In the genomic region with DNA sequence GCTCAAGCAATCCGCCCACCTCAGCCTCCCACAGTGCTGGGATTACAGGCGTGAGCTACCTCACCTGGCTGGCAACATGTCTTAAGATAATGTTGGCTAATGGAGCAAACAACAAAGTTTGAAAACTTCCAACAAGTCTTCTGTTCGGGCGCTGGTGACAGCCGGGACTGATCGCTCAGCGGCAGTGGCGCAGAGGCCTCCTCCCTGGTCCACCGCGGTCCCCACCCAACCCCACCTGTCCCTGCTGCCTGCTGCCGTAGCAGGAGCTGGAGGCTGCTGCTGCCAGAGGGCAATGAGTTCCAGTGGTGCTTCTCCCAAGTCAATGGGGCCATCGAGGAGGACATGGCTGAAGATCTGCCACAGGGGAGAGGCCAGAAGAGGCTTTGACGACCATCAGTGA, we compare ENCODE assay signal across 4 cellular contexts. TPM values are rescaled to one million over a fixed set of nuclear protein-coding genes. Genes with fewer than 3 reads are reported as not detected.
"Had no signal": no experiment of that assay in that cellular context is flagged by ENCODE, and none has a peak within 500 bp of the region (broad histone marks: within the 10 kb centered on the region; RNA-seq: fewer than 3 reads in every experiment).

No MANE protein-coding gene starts in this region.

- DNase-seq: GDM1, GF-D8 had no signal

- H3K4me3 ChIP-seq: GM12878 had no signal

- ATAC-seq: GM12878 had no signal

RNA-seq across cellular contexts. Expression of gene DLEC1, which starts 12.1 kb away (rescaled TPM):
- total RNA-seq: G401 had no signal
